Comparison of ENCODE assay signal across 15 cellular contexts in genomic region chr4:8103991-8104390, GRCh38. TPM values are rescaled to one million over a fixed set of nuclear protein-coding genes. Genes with fewer than 3 reads are reported as not detected.
A peak's percentile ranks its signal among the peaks of the same experiment; 100 is the strongest.
DNase-seq lines count a peak whose midpoint lies in the region; ATAC-seq and TF ChIP-seq lines count a peak whose summit lies in the region.
"Had no signal": no experiment of that assay in that cellular context is flagged by ENCODE, and none has a peak within 500 bp of the region (broad histone marks: within the 10 kb centered on the region; RNA-seq: fewer than 3 reads in every experiment).

No MANE protein-coding gene starts in this region.

- H3K4me3 ChIP-seq in BLaER1 (no peak overlapping the region), H7 (ENCODE audit: insufficient read depth, low read depth, low read length) (no peak overlapping the region), gastrocnemius medialis (no peak overlapping the region)
- H3K4me3 ChIP-seq: GM12878, GM23248, HAP-1 had no signal

- in situ Hi-C loops in gastrocnemius medialis (cut with MboI; ENCODE audit: low sequenced_read_pairs in 4 of 4) = loop anchor here (5.0 to 10.0 kb wide), 2 partner anchors 61 to 63 kb away; no protein-coding TSS in a partner anchor

- no peaks in the 10 kb centered on the region for H3K4me1 Mint-ChIP-seq in activated CD8-positive, alpha-beta T cell treated with anti-CD3 and anti-CD28 coated beads for 36 hours (ENCODE audit: low read depth)
- H3K4me1 Mint-ChIP-seq: CD4-positive, alpha-beta memory T cell; IgD-negative memory B cell had no signal

- POLR2A ChIA-PET in activated CD8-positive, alpha-beta T cell treated with anti-CD3 and anti-CD28 coated beads for 36 hours (lab: Charles Lee) = no interaction called here

- H3K4me1 ChIP-seq in BLaER1 (peaks cover 64% of the 10 kb centered on the region), gastrocnemius medialis (peaks cover 56 to 61% of the 10 kb centered on the region in 2 donors)

- H3K36me3 ChIP-seq in BLaER1 = no peaks in the 10 kb centered on the region
- no peaks in the 10 kb centered on the region for H3K36me3 ChIP-seq in H7 (replicated peaks; ENCODE audit: control insufficient read depth, insufficient read depth, low read length)
- H3K36me3 ChIP-seq in gastrocnemius medialis = peaks cover 0 to 24% of the 10 kb centered on the region in 2 donors
- H3K36me3 ChIP-seq: HAP-1 had no signal

- H3K27ac ChIP-seq in BLaER1 (no peak overlapping the region), gastrocnemius medialis (peak overlapping the region; percentile 93 to 100 (median 98))
- H3K27ac ChIP-seq: C4-2B, GM23248 had no signal

- CTCF ChIA-PET in activated CD8-positive, alpha-beta T cell treated with anti-CD3 and anti-CD28 coated beads for 36 hours (lab: Charles Lee) = no interaction called here

- H3K9me3 Mint-ChIP-seq in activated CD8-positive, alpha-beta T cell treated with anti-CD3 and anti-CD28 coated beads for 36 hours = no peaks in the 10 kb centered on the region
- H3K9me3 Mint-ChIP-seq: IgD-negative memory B cell had no signal

- DNase-seq in H7 = peak; percentile 82
- peak; percentile 71 for DNase-seq in iPS-NIHi7 (ENCODE audit: extremely low spot score)
- no peak for DNase-seq in gastrocnemius medialis
- DNase-seq in NCI-H187 treated with DMSO at 0.1 percent for 48 hours (lab: John Stamatoyannopoulos, UW) = no peak
- DNase-seq in activated CD8-positive, alpha-beta T cell treated with anti-CD3 and anti-CD28 coated beads for 36 hours = no peak
- DNase-seq in NCI-H510A treated with DMSO at 0.1 percent for 48 hours (lab: John Stamatoyannopoulos, UW) = no peak
- DNase-seq: ACHN; CD4-positive, alpha-beta memory T cell; DMS79; GM23248 had no signal

- H3K36me3 Mint-ChIP-seq in activated CD8-positive, alpha-beta T cell treated with anti-CD3 and anti-CD28 coated beads for 36 hours (ENCODE audit: low read depth) = no peaks in the 10 kb centered on the region
- H3K36me3 Mint-ChIP-seq: IgD-negative memory B cell had no signal

- H4K20me1 ChIP-seq in BLaER1 = no peaks in the 10 kb centered on the region

- TF ChIP-seq POLR2A in gastrocnemius medialis (IDR thresholded peaks at IDR 0.05) = no peak

- H3K27me3 ChIP-seq in BLaER1 = peaks cover 15% of the 10 kb centered on the region
- no peaks in the 10 kb centered on the region for H3K27me3 ChIP-seq in H7 (ENCODE audit: control insufficient read depth, insufficient read depth, low read length)
- no peaks in the 10 kb centered on the region for H3K27me3 ChIP-seq in gastrocnemius medialis

- TF ChIP-seq CTCF in gastrocnemius medialis (IDR thresholded peaks at IDR 0.05 in 4 of 5, conservative IDR thresholded peaks at IDR 0.05 in 1 of 5) = no peak
- TF ChIP-seq CTCF in activated CD8-positive, alpha-beta T cell treated with anti-CD3 and anti-CD28 coated beads for 36 hours (IDR thresholded peaks at IDR 0.05) = no peak

- H3K9ac ChIP-seq in BLaER1 = no peak overlapping the region
- H3K9ac ChIP-seq: GM23248 had no signal

- no peak overlapping the region for H3K4me3 Mint-ChIP-seq in activated CD8-positive, alpha-beta T cell treated with anti-CD3 and anti-CD28 coated beads for 36 hours
- H3K4me3 Mint-ChIP-seq: CD4-positive, alpha-beta memory T cell; IgD-negative memory B cell had no signal

- no peak for ATAC-seq in gastrocnemius medialis
- no peak for ATAC-seq in activated CD8-positive, alpha-beta T cell treated with anti-CD3 and anti-CD28 coated beads for 36 hours
- ATAC-seq: GM12878 had no signal

- H3K9me3 ChIP-seq in BLaER1 = no peaks in the 10 kb centered on the region
- no peaks in the 10 kb centered on the region for H3K9me3 ChIP-seq in gastrocnemius medialis
- H3K9me3 ChIP-seq: HAP-1 had no signal

- peak overlapping the region; percentile 79 for H3K4me2 ChIP-seq in BLaER1

- intact Hi-C loops in gastrocnemius medialis (cut with DNase I; ENCODE audit: low total_unique reads) = no loop called here
- intact Hi-C loops in activated CD8-positive, alpha-beta T cell treated with anti-CD3 and anti-CD28 coated beads for 36 hours (cut with micrococcal nuclease) = no loop called here

- H3K27ac Mint-ChIP-seq in activated CD8-positive, alpha-beta T cell treated with anti-CD3 and anti-CD28 coated beads for 36 hours = no peak overlapping the region
- H3K27ac Mint-ChIP-seq: CD4-positive, alpha-beta memory T cell; IgD-negative memory B cell had no signal

- H3K27me3 Mint-ChIP-seq in activated CD8-positive, alpha-beta T cell treated with anti-CD3 and anti-CD28 coated beads for 36 hours = no peaks in the 10 kb centered on the region
- H3K27me3 Mint-ChIP-seq: CD4-positive, alpha-beta memory T cell had no signal

RNA-seq across cellular contexts. Expression of gene ABLIM2, which starts 54.6 kb away (rescaled TPM):
- 1.6 and 1.9 TPM in 2 replicates for total RNA-seq in H7 (2014; rRNA removed; shearing (Covaris generic))
- 100 to 1,000 TPM; 177 to 281 (median 244) TPM for total RNA-seq in gastrocnemius medialis
- total RNA-seq in activated CD8-positive, alpha-beta T cell treated with anti-CD3 and anti-CD28 coated beads for 36 hours = under 1 TPM; 0.32 to 0.54 TPM
- total RNA-seq: GM23248 had no signal

Comparison
In these comparisons a context has a peak if more than half of its experiments do, and no peak if none do; other contexts are left out.
1. DNase-seq: peak in H7 (single experiment) and iPS-NIHi7 (single experiment); none in gastrocnemius medialis (0 of 2), NCI-H187 treated with DMSO at 0.1 percent for 48 hours (single experiment), activated CD8-positive, alpha-beta T cell treated with anti-CD3 and anti-CD28 coated beads for 36 hours (single experiment) and NCI-H510A treated with DMSO at 0.1 percent for 48 hours (single experiment).
2. RNA of gene ABLIM2, which starts 54.6 kb away (total RNA-seq): 177 to 281 TPM in gastrocnemius medialis; 1.6 to 1.9 TPM in H7 and 0.32 to 0.54 TPM in activated CD8-positive, alpha-beta T cell treated with anti-CD3 and anti-CD28 coated beads for 36 hours; every median in the first group is over 10 times any median in the second.